In genomic region chr14:22715890-22716289, GRCh38 we compare ENCODE assay signal across 26 cellular contexts.
"Had no signal": no experiment of that assay in that cellular context is flagged by ENCODE, and none has a peak within 500 bp of the region (broad histone marks: within the 10 kb centered on the region; RNA-seq: fewer than 3 reads in every experiment).

No MANE protein-coding gene starts in this region.

- H3K4me3 Mint-ChIP-seq: activated CD4-positive, alpha-beta memory T cell treated with anti-CD3 and anti-CD28 coated beads, Interleukin-2, amount 10 ng/mL, durations not matched to agents 7 days and 5 days; activated CD8-positive, alpha-beta memory T cell treated with anti-CD3 and anti-CD28 coated beads, Interleukin-2, amount 10 ng/mL, durations not matched to agents 7 days and 5 days; activated naive CD8-positive, alpha-beta T cell treated with anti-CD3 and anti-CD28 coated beads for 36 hours; T-helper 1 cell treated with Interleukin-12 subunit alpha and Interleukin-12 subunit beta and Interleukin-4 antibody, amounts not matched to agents 30 μg/mL and 1 μg/mL, for 36 hours; T-helper 2 cell treated with Interferon-gamma antibody and Interleukin-4, amounts not matched to agents 5 μg/mL and 100 μg/mL, for 36 hours; WTC11 had no signal

- H3K9me3 Mint-ChIP-seq: activated CD4-positive, alpha-beta memory T cell treated with anti-CD3 and anti-CD28 coated beads, Interleukin-2, amount 10 ng/mL, durations not matched to agents 7 days and 5 days; activated naive CD8-positive, alpha-beta T cell treated with anti-CD3 and anti-CD28 coated beads for 36 hours; T-helper 1 cell treated with Interleukin-12 subunit alpha and Interleukin-12 subunit beta and Interleukin-4 antibody, amounts not matched to agents 30 μg/mL and 1 μg/mL, for 36 hours; T-helper 2 cell treated with Interferon-gamma antibody and Interleukin-4, amounts not matched to agents 5 μg/mL and 100 μg/mL, for 36 hours; WTC11 had no signal

- H3K4me1 ChIP-seq: ascending aorta, breast epithelium had no signal

- H3K36me3 Mint-ChIP-seq: activated CD8-positive, alpha-beta memory T cell treated with anti-CD3 and anti-CD28 coated beads, Interleukin-2, amount 10 ng/mL, durations not matched to agents 7 days and 5 days; activated naive CD8-positive, alpha-beta T cell treated with anti-CD3 and anti-CD28 coated beads for 36 hours; WTC11 had no signal

- H3K27ac ChIP-seq: ascending aorta, breast epithelium, SJSA1 had no signal

- ATAC-seq: activated CD8-positive, alpha-beta memory T cell treated with anti-CD3 and anti-CD28 coated beads, Interleukin-2, amount 10 ng/mL, durations not matched to agents 7 days and 5 days; Panc1; WTC11 had no signal

- H3K27ac Mint-ChIP-seq: activated CD4-positive, alpha-beta memory T cell treated with anti-CD3 and anti-CD28 coated beads, Interleukin-2, amount 10 ng/mL, durations not matched to agents 7 days and 5 days; activated CD8-positive, alpha-beta memory T cell treated with anti-CD3 and anti-CD28 coated beads, Interleukin-2, amount 10 ng/mL, durations not matched to agents 7 days and 5 days; activated naive CD8-positive, alpha-beta T cell treated with anti-CD3 and anti-CD28 coated beads for 36 hours; T-helper 1 cell treated with Interleukin-12 subunit alpha and Interleukin-12 subunit beta and Interleukin-4 antibody, amounts not matched to agents 30 μg/mL and 1 μg/mL, for 36 hours; T-helper 2 cell treated with Interferon-gamma antibody and Interleukin-4, amounts not matched to agents 5 μg/mL and 100 μg/mL, for 36 hours; WTC11 had no signal

- H3K9me3 ChIP-seq: ascending aorta, breast epithelium, SJSA1, SK-N-SH had no signal

- DNase-seq: activated CD4-positive, alpha-beta memory T cell treated with anti-CD3 and anti-CD28 coated beads, Interleukin-2, amount 10 ng/mL, durations not matched to agents 7 days and 5 days; activated CD4-positive, alpha-beta T cell treated with anti-CD3 and anti-CD28 coated beads for 48 hours; activated CD4-positive, CD25-positive, alpha-beta regulatory T cell treated with anti-CD3 and anti-CD28 coated beads, Interleukin-2, amount 50 U/mL, for 72 hours; activated CD8-positive, alpha-beta memory T cell treated with anti-CD3 and anti-CD28 coated beads for 24 hours; activated CD8-positive, alpha-beta memory T cell treated with anti-CD3 and anti-CD28 coated beads, Interleukin-2, amount 10 ng/mL, durations not matched to agents 7 days and 5 days; activated CD8-positive, alpha-beta memory T cell treated with anti-CD3 and anti-CD28 coated beads, Interleukin-2, amount 50 U/mL, for 48 hours; activated effector memory CD4-positive, alpha-beta T cell treated with Interleukin-2 at 50 U/mL for 16 hours; activated naive CD4-positive, alpha-beta T cell treated with anti-CD3 and anti-CD28 coated beads, Interleukin-2, amount 50 U/mL, for 16 hours; activated naive CD8-positive, alpha-beta T cell treated with anti-CD3 and anti-CD28 coated beads for 36 hours; amygdala; MV-4-11; NCI-H1092; NCI-H1436 treated with DMSO at 0.1 percent for 48 hours; NCI-H1694 treated with DMSO at 0.1 percent for 48 hours; NCI-H2029; NCI-H345; RPMI8226; SHP77 treated with DMSO at 0.1 percent for 48 hours had no signal

- H3K27me3 ChIP-seq: ascending aorta had no signal

- H3K4me3 ChIP-seq: ascending aorta, breast epithelium, SJSA1 had no signal

- H3K36me3 ChIP-seq: ascending aorta, breast epithelium, SJSA1 had no signal
